ENCODE assay signal across 29 cellular contexts in the genomic region with DNA sequence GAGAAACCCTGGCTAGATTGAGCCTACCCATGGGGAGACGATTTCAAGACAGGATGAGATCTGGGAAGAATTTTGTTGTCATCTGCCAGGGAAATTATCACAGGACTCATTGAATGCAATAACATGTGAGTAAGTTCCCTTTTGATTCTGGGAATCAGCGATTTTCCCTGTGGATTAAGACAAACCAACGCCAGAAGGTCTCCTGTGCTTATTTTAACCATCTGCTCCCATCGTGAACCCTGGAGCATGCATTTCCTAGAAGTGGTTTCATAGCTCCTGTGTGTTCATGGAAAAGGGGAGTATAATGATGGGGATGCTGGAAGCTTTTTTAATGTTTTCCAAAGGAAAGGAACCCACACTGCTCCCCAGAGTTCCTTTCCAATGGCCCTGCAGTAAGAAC. TPM values are rescaled to one million over a fixed set of nuclear protein-coding genes. Genes with fewer than 3 reads are reported as not detected.
"Had no signal": no experiment of that assay in that cellular context is flagged by ENCODE, and none has a peak within 500 bp of the region (broad histone marks: within the 10 kb centered on the region; RNA-seq: fewer than 3 reads in every experiment).

No MANE protein-coding gene starts in this region.

- H3K27ac ChIP-seq: esophagus muscularis mucosa, ovary, thyroid gland, upper lobe of left lung had no signal

- H3K4me2 ChIP-seq: smooth muscle cell had no signal

- DNase-seq: activated CD4-positive, alpha-beta T cell treated with anti-CD3 and anti-CD28 coated beads for 36 hours; activated CD4-positive, CD25-positive, alpha-beta regulatory T cell; activated CD8-positive, alpha-beta memory T cell treated with anti-CD3 and anti-CD28 coated beads, Interleukin-2, amount 10 ng/mL, durations not matched to agents 7 days and 5 days; activated CD8-positive, alpha-beta T cell treated with anti-CD3 and anti-CD28 coated beads, Interleukin-2, amount 10 ng/mL, durations not matched to agents 7 days and 5 days; activated naive CD8-positive, alpha-beta T cell treated with anti-CD3 and anti-CD28 coated beads, Interleukin-2, amount 50 U/mL, for 24 hours; activated T-cell treated with anti-CD3 and anti-CD28 coated beads, Interleukin-2, amount 50 U/mL, for 48 hours; amygdala; dermis blood vessel endothelial cell; effector CD4-positive, alpha-beta T cell; foreskin melanocyte; mammary epithelial cell; naive B cell; nephron progenitor cell; ovary; stimulated activated CD4-positive, alpha-beta T cell treated with anti-CD3 and anti-CD28 coated beads, Interleukin-1b, Interleukin-23, amount 100 ng/mL, for 48 hours; stimulated activated CD4-positive, alpha-beta T cell treated with anti-CD3 and anti-CD28 coated beads, Interleukin-4, amount 100 ng/mL, for 4 hours; stimulated activated CD8-positive, alpha-beta memory T cell treated with anti-CD3 and anti-CD28 coated beads, Interleukin-4, amount 100 ng/mL, for 48 hours; stimulated activated naive CD8-positive, alpha-beta T cell treated with anti-CD3 and anti-CD28 coated beads, Interleukin-15, amount 100 ng/mL, for 72 hours; T-helper 2 cell; thyroid gland; upper lobe of left lung had no signal

- H3K4me1 Mint-ChIP-seq: activated CD4-positive, alpha-beta T cell treated with anti-CD3 and anti-CD28 coated beads for 36 hours; activated CD8-positive, alpha-beta memory T cell treated with anti-CD3 and anti-CD28 coated beads, Interleukin-2, amount 10 ng/mL, durations not matched to agents 7 days and 5 days; activated naive CD4-positive, alpha-beta T cell treated with anti-CD3 and anti-CD28 coated beads, Interleukin-2, amount 50 U/mL, for 24 hours; activated naive CD8-positive, alpha-beta T cell treated with anti-CD3 and anti-CD28 coated beads, Interleukin-2, amount 50 U/mL, for 24 hours; central memory CD8-positive, alpha-beta T cell; mesothelial cell of epicardium; naive B cell; nephron progenitor cell; stimulated activated memory B cell treated with anti-CD40 and anti-IgM and Interleukin-4, amounts not matched to agents 10 μg/mL and 1 μg/mL and 100 μg/mL, for 72 hours; stimulated activated naive CD8-positive, alpha-beta T cell treated with anti-CD3 and anti-CD28 coated beads, Interleukin-15, amount 100 ng/mL, for 72 hours had no signal

- H3K27me3 Mint-ChIP-seq: activated CD4-positive, alpha-beta T cell treated with anti-CD3 and anti-CD28 coated beads for 36 hours; activated CD8-positive, alpha-beta memory T cell treated with anti-CD3 and anti-CD28 coated beads, Interleukin-2, amount 10 ng/mL, durations not matched to agents 7 days and 5 days; activated naive CD4-positive, alpha-beta T cell treated with anti-CD3 and anti-CD28 coated beads, Interleukin-2, amount 50 U/mL, for 24 hours; progenitor cell of endocrine pancreas; stimulated activated naive CD8-positive, alpha-beta T cell treated with anti-CD3 and anti-CD28 coated beads, Interleukin-15, amount 100 ng/mL, for 72 hours had no signal

- H3K36me3 Mint-ChIP-seq: activated CD8-positive, alpha-beta memory T cell treated with anti-CD3 and anti-CD28 coated beads, Interleukin-2, amount 10 ng/mL, durations not matched to agents 7 days and 5 days; activated naive CD4-positive, alpha-beta T cell treated with anti-CD3 and anti-CD28 coated beads, Interleukin-2, amount 50 U/mL, for 24 hours; mesothelial cell of epicardium; naive B cell; stimulated activated memory B cell treated with anti-CD40 and anti-IgM and Interleukin-4, amounts not matched to agents 10 μg/mL and 1 μg/mL and 100 μg/mL, for 72 hours had no signal

- H3K36me3 ChIP-seq: ovary, thyroid gland, upper lobe of left lung had no signal

- H3K4me3 ChIP-seq: esophagus muscularis mucosa, ovary, smooth muscle cell, thyroid gland, upper lobe of left lung had no signal

- H3K9me3 Mint-ChIP-seq: mesothelial cell of epicardium; nephron progenitor cell; stimulated activated memory B cell treated with anti-CD40 and anti-IgM and Interleukin-4, amounts not matched to agents 10 μg/mL and 1 μg/mL and 100 μg/mL, for 72 hours had no signal

- H3K9me3 ChIP-seq: esophagus muscularis mucosa, ovary, thyroid gland, upper lobe of left lung had no signal

- H3K27me3 ChIP-seq: esophagus muscularis mucosa, ovary, thyroid gland, upper lobe of left lung had no signal

- H3K4me3 Mint-ChIP-seq: activated CD4-positive, alpha-beta T cell treated with anti-CD3 and anti-CD28 coated beads for 36 hours; activated CD8-positive, alpha-beta memory T cell treated with anti-CD3 and anti-CD28 coated beads, Interleukin-2, amount 10 ng/mL, durations not matched to agents 7 days and 5 days; activated CD8-positive, alpha-beta T cell treated with anti-CD3 and anti-CD28 coated beads, Interleukin-2, amount 10 ng/mL, durations not matched to agents 7 days and 5 days; activated naive CD4-positive, alpha-beta T cell treated with anti-CD3 and anti-CD28 coated beads, Interleukin-2, amount 50 U/mL, for 24 hours; activated naive CD8-positive, alpha-beta T cell treated with anti-CD3 and anti-CD28 coated beads, Interleukin-2, amount 50 U/mL, for 24 hours; central memory CD8-positive, alpha-beta T cell; mesothelial cell of epicardium; naive B cell; nephron progenitor cell; stimulated activated memory B cell treated with anti-CD40 and anti-IgM and Interleukin-4, amounts not matched to agents 10 μg/mL and 1 μg/mL and 100 μg/mL, for 72 hours; stimulated activated naive CD8-positive, alpha-beta T cell treated with anti-CD3 and anti-CD28 coated beads, Interleukin-15, amount 100 ng/mL, for 72 hours had no signal

- H3K4me1 ChIP-seq: thyroid gland, upper lobe of left lung had no signal

- ATAC-seq: activated CD4-positive, alpha-beta T cell treated with anti-CD3 and anti-CD28 coated beads for 36 hours; activated CD8-positive, alpha-beta memory T cell treated with anti-CD3 and anti-CD28 coated beads, Interleukin-2, amount 10 ng/mL, durations not matched to agents 7 days and 5 days; activated CD8-positive, alpha-beta T cell treated with anti-CD3 and anti-CD28 coated beads, Interleukin-2, amount 10 ng/mL, durations not matched to agents 7 days and 5 days; activated naive CD8-positive, alpha-beta T cell treated with anti-CD3 and anti-CD28 coated beads, Interleukin-2, amount 50 U/mL, for 24 hours; stimulated activated memory B cell treated with anti-CD40 and anti-IgM and Interleukin-4, amounts not matched to agents 10 μg/mL and 1 μg/mL and 100 μg/mL, for 72 hours; stimulated activated naive CD8-positive, alpha-beta T cell treated with anti-CD3 and anti-CD28 coated beads, Interleukin-15, amount 100 ng/mL, for 72 hours had no signal

- H3K27ac Mint-ChIP-seq: activated CD4-positive, alpha-beta T cell treated with anti-CD3 and anti-CD28 coated beads for 36 hours; activated CD8-positive, alpha-beta memory T cell treated with anti-CD3 and anti-CD28 coated beads, Interleukin-2, amount 10 ng/mL, durations not matched to agents 7 days and 5 days; activated CD8-positive, alpha-beta T cell treated with anti-CD3 and anti-CD28 coated beads, Interleukin-2, amount 10 ng/mL, durations not matched to agents 7 days and 5 days; activated naive CD4-positive, alpha-beta T cell treated with anti-CD3 and anti-CD28 coated beads, Interleukin-2, amount 50 U/mL, for 24 hours; activated naive CD8-positive, alpha-beta T cell treated with anti-CD3 and anti-CD28 coated beads, Interleukin-2, amount 50 U/mL, for 24 hours; activated T-helper 2 cell treated with anti-CD3 and anti-CD28 coated beads, Interferon-gamma antibody, Interleukin-2, Interleukin-4, amounts not matched to agents 10 μg/mL and 5 μg/mL and 100 μg/mL, durations not matched to agents 14 hours and 24 hours and 36 hours; mesothelial cell of epicardium; nephron progenitor cell; progenitor cell of endocrine pancreas; stimulated activated memory B cell treated with anti-CD40 and anti-IgM and Interleukin-4, amounts not matched to agents 10 μg/mL and 1 μg/mL and 100 μg/mL, for 72 hours; stimulated activated naive CD8-positive, alpha-beta T cell treated with anti-CD3 and anti-CD28 coated beads, Interleukin-15, amount 100 ng/mL, for 72 hours had no signal

RNA-seq across cellular contexts. Expression of gene ARHGAP44, which starts 21.0 kb away (rescaled TPM):
- total RNA-seq: activated CD8-positive, alpha-beta memory T cell treated with anti-CD3 and anti-CD28 coated beads, Interleukin-2, amount 10 ng/mL, durations not matched to agents 7 days and 5 days had no signal
